15 cellular contexts compared by ENCODE assay signal in the genomic region with DNA sequence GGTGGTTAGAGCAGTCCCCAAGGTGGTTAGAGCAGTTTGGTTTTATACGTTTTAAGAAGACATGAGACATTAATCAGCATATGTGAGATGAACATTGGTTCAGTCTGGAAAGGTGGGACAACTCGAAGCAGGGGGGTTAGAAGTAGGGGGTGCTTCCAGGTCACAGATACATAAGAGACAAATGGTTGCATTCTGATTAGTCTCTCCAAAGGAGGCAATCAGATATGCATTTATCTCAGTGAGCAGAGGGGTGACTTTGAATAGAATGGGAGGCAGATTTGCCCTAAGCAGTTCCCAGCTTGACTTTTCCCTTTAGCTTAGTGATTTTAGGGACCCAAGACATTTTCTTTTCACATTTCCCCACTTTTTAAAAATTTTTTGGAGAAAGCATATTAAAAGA. TPM values are rescaled to one million over a fixed set of nuclear protein-coding genes. Genes with fewer than 3 reads are reported as not detected.
"Had no signal": no experiment of that assay in that cellular context is flagged by ENCODE, and none has a peak within 500 bp of the region (broad histone marks: within the 10 kb centered on the region; RNA-seq: fewer than 3 reads in every experiment).

No MANE protein-coding gene starts in this region.

RNA-seq across cellular contexts. Expression of a gene that starts 4.8 kb away (rescaled TPM):
- total RNA-seq: activated B cell treated with CpG ODN at 0.5 μM for 24 hours; activated CD4-positive, alpha-beta memory T cell treated with anti-CD3 and anti-CD28 coated beads for 36 hours; activated CD4-positive, alpha-beta memory T cell treated with anti-CD3 and anti-CD28 coated beads, Interleukin-2, amount 10 ng/mL, durations not matched to agents 7 days and 5 days; activated CD4-positive, alpha-beta T cell treated with anti-CD3 and anti-CD28 coated beads, Interleukin-2, amount 10 ng/mL, durations not matched to agents 24 days and 14 days; activated CD4-positive, alpha-beta T cell treated with anti-CD3 and anti-CD28 coated beads, Interleukin-2, amount 10 ng/mL, durations not matched to agents 7 days and 5 days; activated CD8-positive, alpha-beta memory T cell treated with anti-CD3 and anti-CD28 coated beads for 36 hours; activated CD8-positive, alpha-beta T cell treated with anti-CD3 and anti-CD28 coated beads for 36 hours; activated CD8-positive, alpha-beta T cell treated with anti-CD3 and anti-CD28 coated beads, Interleukin-2, amount 10 ng/mL, durations not matched to agents 7 days and 5 days; T-cell; T-helper 1 cell treated with Interleukin-12 subunit alpha and Interleukin-12 subunit beta and Interleukin-4 antibody, amounts not matched to agents 30 ng/mL and 1 ng/mL, for 36 hours; T-helper 17 cell had no signal

RNA-seq across cellular contexts. Expression of a gene that starts 39.4 kb away (rescaled TPM):
- total RNA-seq: activated B cell treated with CpG ODN at 0.5 μM for 24 hours; activated CD4-positive, alpha-beta memory T cell treated with anti-CD3 and anti-CD28 coated beads for 36 hours; activated CD4-positive, alpha-beta memory T cell treated with anti-CD3 and anti-CD28 coated beads, Interleukin-2, amount 10 ng/mL, durations not matched to agents 7 days and 5 days; activated CD4-positive, alpha-beta T cell treated with anti-CD3 and anti-CD28 coated beads for 36 hours; activated CD4-positive, alpha-beta T cell treated with anti-CD3 and anti-CD28 coated beads, Interleukin-2, amount 10 ng/mL, durations not matched to agents 24 days and 14 days; activated CD4-positive, alpha-beta T cell treated with anti-CD3 and anti-CD28 coated beads, Interleukin-2, amount 10 ng/mL, durations not matched to agents 7 days and 5 days; activated CD8-positive, alpha-beta memory T cell treated with anti-CD3 and anti-CD28 coated beads for 36 hours; activated CD8-positive, alpha-beta memory T cell treated with anti-CD3 and anti-CD28 coated beads, Interleukin-2, amount 10 ng/mL, durations not matched to agents 7 days and 5 days; activated CD8-positive, alpha-beta T cell treated with anti-CD3 and anti-CD28 coated beads for 36 hours; activated CD8-positive, alpha-beta T cell treated with anti-CD3 and anti-CD28 coated beads, Interleukin-2, amount 10 ng/mL, durations not matched to agents 7 days and 5 days; T-cell; T-helper 1 cell treated with Interleukin-12 subunit alpha and Interleukin-12 subunit beta and Interleukin-4 antibody, amounts not matched to agents 30 ng/mL and 1 ng/mL, for 36 hours; T-helper 17 cell; T-helper 2 cell treated with Interferon-gamma antibody and Interleukin-4, amounts not matched to agents 100 ng/mL and 5 ng/mL, for 36 hours; WTC11 had no signal
